Comparison of ENCODE assay signal across 25 cellular contexts in the genomic region with DNA sequence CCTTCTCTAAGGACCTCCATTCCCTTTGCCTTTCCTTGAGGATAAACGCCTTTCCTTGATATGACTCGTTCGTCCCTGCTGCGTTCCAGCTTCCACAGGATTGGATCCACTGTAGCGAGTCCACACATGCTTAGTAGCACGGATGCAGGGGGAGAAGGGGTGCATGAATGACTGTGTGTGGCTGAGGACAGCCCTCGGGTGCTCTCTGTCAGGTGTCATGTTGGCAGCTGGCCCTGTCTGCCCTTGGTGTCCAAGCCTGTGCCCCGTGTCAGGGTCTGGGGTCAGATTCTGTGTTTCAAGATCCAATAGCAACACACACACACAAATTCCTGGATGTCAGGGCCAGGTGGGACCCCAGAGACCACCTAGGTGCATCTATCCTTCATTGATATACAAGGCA. TPM values are rescaled to one million over a fixed set of nuclear protein-coding genes. Genes with fewer than 3 reads are reported as not detected.
DNase-seq lines count a peak whose midpoint lies in the region; ATAC-seq, FAIRE-seq and TF ChIP-seq lines count a peak whose summit lies in the region.
"Had no signal": no experiment of that assay in that cellular context is flagged by ENCODE, and none has a peak within 500 bp of the region (broad histone marks: within the 10 kb centered on the region; RNA-seq: fewer than 3 reads in every experiment).

No MANE protein-coding gene starts in this region.

- H4K8ac ChIP-seq in H1 (ENCODE audit: extremely low read depth, insufficient read depth, low read length) (no peak overlapping the region), mesenchymal stem cell (ENCODE audit: low read length) (no peak overlapping the region)

- H3K79me2 ChIP-seq in HepG2 (ENCODE audit: insufficient read depth, low read length), result no peaks in the 10 kb centered on the region
- H3K79me2 ChIP-seq in H1 (ENCODE audit: control insufficient read depth in 1 of 2, insufficient read depth in 2 of 2, low read length in 2 of 2), result no peaks in the 10 kb centered on the region

- H3K27me3 ChIP-seq in right lobe of liver, result no peaks in the 10 kb centered on the region
- H3K27me3 ChIP-seq in HepG2 (ENCODE audit: control insufficient read depth in 1 of 2, insufficient read depth in 2 of 2, low read length in 2 of 2), result peaks cover 13 to 48% of the 10 kb centered on the region in 2 experiments; a peak in 4 of 5 replicates
- H3K27me3 ChIP-seq in H1 (replicated peaks in 1 of 4; ENCODE audit: control insufficient read depth in 3 of 4, extremely low read depth in 1 of 4, insufficient read depth in 3 of 4, low read length in 3 of 4), result no peaks in the 10 kb centered on the region
- H3K27me3 ChIP-seq in mesenchymal stem cell (ENCODE audit: control insufficient read depth in 1 of 2, insufficient read depth in 1 of 2, low read length in 2 of 2), result peaks cover 0 to 30% of the 10 kb centered on the region in 2 experiments

- DNase-seq in right lobe of liver (peak in 2 of 3 donors; percentile 4 to 11), HepG2 (ENCODE audit: low spot score) (no peak), H1 (ENCODE audit: low read depth in 1 of 2, low spot score in 2 of 2) (no peak), mesenchymal stem cell (no peak), NCI-H2171 (lab: John Stamatoyannopoulos, UW) (no peak), GM12891 (ENCODE audit: insufficient read length, low spot score) (no peak), foreskin melanocyte (no peak)
- DNase-seq: activated CD4-positive, alpha-beta memory T cell treated with anti-CD3 and anti-CD28 coated beads, Interleukin-2, amount 10 ng/mL, durations not matched to agents 7 days and 5 days; activated effector memory CD4-positive, alpha-beta T cell treated with anti-CD3 and anti-CD28 coated beads, Interleukin-2, amount 50 U/mL, for 16 hours; C1 segment of cervical spinal cord; effector memory CD4-positive, alpha-beta T cell; NCI-H1092; NCI-H1930; SHP77; stimulated activated CD4-positive, alpha-beta T cell treated with anti-CD3 and anti-CD28 coated beads, Interleukin-4, amount 100 ng/mL, for 24 hours; stimulated activated naive B cell treated with anti-CD40 and anti-IgM and Interleukin-4, amounts not matched to agents 10 μg/mL and 1 μg/mL and 100 μg/mL, for 72 hours; T-helper 9 cell had no signal

- H3K4ac ChIP-seq in H1 (replicated peaks; ENCODE audit: insufficient read length, low read depth, low read length) (no peak overlapping the region), mesenchymal stem cell (ENCODE audit: low read depth in 1 of 2, low read length in 2 of 2) (no peak overlapping the region)

- H3K14ac ChIP-seq in H1 (ENCODE audit: insufficient read length) (no peak overlapping the region), mesenchymal stem cell (ENCODE audit: low read length in 2 of 2) (peak overlapping the region in 1 of 2 experiments; percentile 50)

- no peak overlapping the region for H2BK120ac ChIP-seq in H1 (replicated peaks; ENCODE audit: low read depth, low read length)
- no peak overlapping the region for H2BK120ac ChIP-seq in mesenchymal stem cell (ENCODE audit: low read depth, low read length)

- FAIRE-seq in HepG2 (lab: Jason Lieb, UNC) (no peak), H1 (lab: Jason Lieb, UNC) (no peak), GM12891 (lab: Jason Lieb, UNC) (no peak)
- FAIRE-seq: colon, urothelium cell line had no signal

- H2BK20ac ChIP-seq in H1 (ENCODE audit: low read length), result no peak overlapping the region

- no peak overlapping the region for H3K4me3 ChIP-seq in right lobe of liver
- H3K4me3 ChIP-seq in HepG2 (replicated peaks in 1 of 3; ENCODE audit: insufficient read depth in 1 of 3, low read depth in 2 of 3, low read length in 3 of 3), result no peak overlapping the region
- H3K4me3 ChIP-seq in H1 (ENCODE audit: extremely low read depth in 1 of 4, insufficient read depth in 2 of 4, low read depth in 3 of 4, low read length in 4 of 4), result no peak overlapping the region
- H3K4me3 ChIP-seq in mesenchymal stem cell (ENCODE audit: insufficient read depth in 1 of 2, low read depth in 1 of 2, low read length in 2 of 2), result no peak overlapping the region

- no peaks in the 10 kb centered on the region for H3K79me1 ChIP-seq in H1 (ENCODE audit: low read depth, low read length)
- H3K79me1 ChIP-seq in mesenchymal stem cell (replicated peaks; ENCODE audit: low read length, poor library complexity, severe bottlenecking), result no peaks in the 10 kb centered on the region

- no peak for TF ChIP-seq CTCF in right lobe of liver (IDR thresholded peaks at IDR 0.05)
- no peak for TF ChIP-seq CTCF in HepG2 (CRISPR knock-in tag; IDR thresholded peaks at IDR 0.05)
- TF ChIP-seq CTCF in H1 (IDR thresholded peaks at IDR 0.05; ENCODE audit: control extremely low read depth in 1 of 3, insufficient read depth in 1 of 3, low read depth in 1 of 3, low read length in 3 of 3), result no peak

- ATAC-seq in right lobe of liver (no peak), HepG2 (no peak), GM18520 (IDR thresholded peaks at IDR 0.05; ENCODE audit: unreplicated experiment) (no peak)
- ATAC-seq: naive thymus-derived CD8-positive, alpha-beta T cell; stimulated activated naive B cell treated with anti-CD40 and anti-IgM and Interleukin-4, amounts not matched to agents 10 μg/mL and 1 μg/mL and 100 μg/mL, for 72 hours; WTC11 had no signal

- no TSS peak for BruUV-seq in HepG2 (replicated peaks; lab: Mats Ljungman, UMichigan)

- H3K4me2 ChIP-seq in HepG2 (ENCODE audit: low read depth, low read length) (no peak overlapping the region), H1 (ENCODE audit: insufficient read depth in 1 of 2, low read depth in 2 of 2, low read length in 2 of 2) (no peak overlapping the region), mesenchymal stem cell (ENCODE audit: low read length, poor library complexity, severe bottlenecking) (no peak overlapping the region)

- POLR2A ChIA-PET in HepG2 (lab: Yijun Ruan, JAX) (no interaction called here), H1 (lab: Charles Lee; ENCODE audit: partially characterized antibody) (interaction anchor here (1.6 kb wide), 1 partner anchor 9 kb away, joined by 3 read pairs; no protein-coding TSS in a partner anchor)

- H2BK12ac ChIP-seq in H1 (ENCODE audit: low read depth, low read length) (0 out of 2 replicates have a peak overlapping the region, but pooled peaks have one; percentile 6), mesenchymal stem cell (ENCODE audit: low read length in 2 of 2) (no peak overlapping the region)

- H2BK15ac ChIP-seq in H1 (ENCODE audit: low read length) (no peak overlapping the region), mesenchymal stem cell (ENCODE audit: low read depth, poor library complexity, severe bottlenecking) (no peak overlapping the region)

- in situ Hi-C loops in HepG2 (cut with HindIII; ENCODE audit: extremely low pct_ligation_motif_present, low pct_unique_long_range_greater_than_20kb), result no loop called here

- H2AK5ac ChIP-seq in H1 (ENCODE audit: low read depth, low read length), result no peak overlapping the region
- H2AK5ac ChIP-seq in mesenchymal stem cell (ENCODE audit: low read length, severe bottlenecking), result no peak overlapping the region

- H4K91ac ChIP-seq in H1 (replicated peaks; ENCODE audit: insufficient read length, low read length) (no peak overlapping the region), mesenchymal stem cell (ENCODE audit: low read length) (peak overlapping the region; percentile 14)

- H4K20me1 ChIP-seq in HepG2 (ENCODE audit: insufficient read depth, low read length) (0 out of 2 replicates have a peak, but pooled peaks cover 2% of the 10 kb centered on the region), H1 (replicated peaks in 1 of 2; ENCODE audit: control insufficient read depth in 1 of 2, insufficient read depth in 2 of 2, low read length in 2 of 2) (peaks cover 0 to 1% of the 10 kb centered on the region in 2 experiments)

- TF ChIP-seq POLR2A in right lobe of liver (IDR thresholded peaks at IDR 0.05), result no peak
- no peak for TF ChIP-seq POLR2A in HepG2 (IDR thresholded peaks at IDR 0.05; ENCODE audit: insufficient read depth in 1 of 2, low read depth in 2 of 2, low read length in 2 of 2)
- no peak for TF ChIP-seq POLR2A in H1 (IDR thresholded peaks at IDR 0.05; ENCODE audit: control extremely low read depth in 1 of 2, low read depth in 2 of 2, low read length in 2 of 2)
- no peak for TF ChIP-seq POLR2A in GM12891 (IDR thresholded peaks at IDR 0.05; ENCODE audit: low read depth, low read length)

- H3K23me2 ChIP-seq in H1 (ENCODE audit: low read depth, low read length), result no peaks in the 10 kb centered on the region

- TF ChIP-seq EP300 in HepG2 (IDR thresholded peaks at IDR 0.05; ENCODE audit: low read depth in 2 of 2, low read length in 2 of 2) (no peak), HepG2 (CRISPR knock-in tag; IDR thresholded peaks at IDR 0.05; ENCODE audit: borderline replicate concordance) (no peak), H1 (IDR thresholded peaks at IDR 0.05; ENCODE audit: borderline replicate concordance in 1 of 2, low read depth in 2 of 2, low read length in 2 of 2) (no peak)

- H3K4me1 ChIP-seq in right lobe of liver (no peaks in the 10 kb centered on the region), HepG2 (ENCODE audit: insufficient read depth, low read length) (no peaks in the 10 kb centered on the region), H1 (replicated peaks in 1 of 4; ENCODE audit: control insufficient read depth in 3 of 4, insufficient read depth in 4 of 4, low read length in 3 of 4) (peaks cover 0 to 2% (median under 1%) of the 10 kb centered on the region in 4 experiments; a peak in 3 of 7 replicates), mesenchymal stem cell (ENCODE audit: control insufficient read depth, insufficient read depth, low read depth, low read length) (peaks cover 43% of the 10 kb centered on the region)

- H3K18ac ChIP-seq in H1 (ENCODE audit: extremely low read depth, low read length) (no peak overlapping the region), mesenchymal stem cell (ENCODE audit: low read depth in 1 of 2, low read length in 2 of 2) (no peak overlapping the region)

- H3K27ac ChIP-seq in right lobe of liver (no peak overlapping the region), HepG2 (ENCODE audit: extremely low read length, insufficient read depth, low read length) (no peak overlapping the region), H1 (ENCODE audit: low read depth, low read length) (no peak overlapping the region), mesenchymal stem cell (ENCODE audit: low read length, poor library complexity, severe bottlenecking) (no peak overlapping the region)
- H3K27ac ChIP-seq: HL-60 had no signal

- WGBS in right lobe of liver (ENCODE audit: insufficient coverage, low coverage, low lambda C conversion rate, missing lambda C conversion rate), result 39% methylated on average over 5 of the region's 8 CpGs
- WGBS in HepG2 (ENCODE audit: low lambda C conversion rate), result under 1% methylated on average over 7 of the region's 8 CpGs
- WGBS in H1 (ENCODE audit: extremely low coverage in 1 of 2, insufficient coverage in 1 of 2, insufficient read length in 1 of 2, insufficient replicate concordance in 2 of 2, low coverage in 1 of 2, low lambda C conversion rate in 2 of 2, missing lambda C conversion rate in 1 of 2), 2 experiments, result 85% methylated on average over 8 of the region's 8 CpGs; no CpG with 5 or more reads in 1 of the 2 experiments
- 84% methylated on average over 7 of the region's 8 CpGs for WGBS in mesenchymal stem cell

- H3K9ac ChIP-seq in HepG2 (ENCODE audit: insufficient read depth, low read depth, low read length), result no peak overlapping the region
- no peak overlapping the region for H3K9ac ChIP-seq in H1 (replicated peaks in 1 of 4; ENCODE audit: extremely low read depth in 1 of 4, low read depth in 3 of 4, low read length in 3 of 4)
- H3K9ac ChIP-seq in mesenchymal stem cell (ENCODE audit: low read length), result no peak overlapping the region

- H3K9me3 ChIP-seq in right lobe of liver (no peaks in the 10 kb centered on the region), HepG2 (ENCODE audit: low read length) (no peaks in the 10 kb centered on the region), H1 (ENCODE audit: insufficient read depth in 2 of 2, low read depth in 1 of 2, low read length in 1 of 2) (no peaks in the 10 kb centered on the region), mesenchymal stem cell (ENCODE audit: control insufficient read depth, low read length) (no peaks in the 10 kb centered on the region)

- H3K56ac ChIP-seq in H1 (replicated peaks; ENCODE audit: insufficient read length, low read depth, low read length), result no peak overlapping the region

- intact Hi-C loops in right lobe of liver (cut with DNase I), result no loop called here
- intact Hi-C loops in HepG2 (cut with micrococcal nuclease; ENCODE audit: unreplicated experiment), result no loop called here

- no peak overlapping the region for H2AFZ ChIP-seq in HepG2 (ENCODE audit: low read length)
- no peak overlapping the region for H2AFZ ChIP-seq in H1 (ENCODE audit: low read length)
- H2AFZ ChIP-seq in mesenchymal stem cell (ENCODE audit: low read depth, low read length), result no peak overlapping the region

- H3K36me3 ChIP-seq in right lobe of liver, result no peaks in the 10 kb centered on the region
- no peaks in the 10 kb centered on the region for H3K36me3 ChIP-seq in HepG2 (replicated peaks in 1 of 2; ENCODE audit: control insufficient read depth in 1 of 2, insufficient read depth in 2 of 2, low read length in 2 of 2)
- no peaks in the 10 kb centered on the region for H3K36me3 ChIP-seq in H1 (ENCODE audit: control insufficient read depth in 2 of 4, insufficient read depth in 4 of 4, low read length in 3 of 4)
- H3K36me3 ChIP-seq in mesenchymal stem cell (ENCODE audit: control insufficient read depth in 1 of 2, insufficient read depth in 2 of 2, low read depth in 1 of 2, low read length in 2 of 2), result no peaks in the 10 kb centered on the region

- CTCF ChIA-PET in HepG2 (lab: Yijun Ruan, JAX; ENCODE audit: low intra/inter-chr PET ratio, low total read pairs) (no interaction called here), H1 (lab: Charles Lee; ENCODE audit: partially characterized antibody) (interaction anchor here (1.4 to 13.2 kb wide), 9 partner anchors 12 to 163 kb away, joined by 3 to 146 read pairs (median 15); partner anchors contain the start of gene KRT86)

- H3K23ac ChIP-seq in H1 (ENCODE audit: insufficient read length) (no peak overlapping the region), mesenchymal stem cell (ENCODE audit: low read length in 2 of 2) (no peak overlapping the region)

- TF ChIP-seq RAD21 in HepG2 (CRISPR knock-in tag; IDR thresholded peaks at IDR 0.05), result no peak
- TF ChIP-seq RAD21 in H1 (IDR thresholded peaks at IDR 0.05 in 1 of 2, conservative IDR thresholded peaks at IDR 0.05 in 1 of 2; ENCODE audit: low read depth in 2 of 2, low read length in 2 of 2), result no peak

- H2BK5ac ChIP-seq in H1 (ENCODE audit: low read depth, low read length), result no peak overlapping the region
- H2BK5ac ChIP-seq in mesenchymal stem cell (ENCODE audit: low read depth, low read length, poor library complexity, severe bottlenecking), result no peak overlapping the region

- no peak overlapping the region for H4K5ac ChIP-seq in H1 (ENCODE audit: insufficient read length, low read depth, low read length)

RNA-seq across cellular contexts. Expression of gene KRT80, which starts 17.5 kb away (rescaled TPM):
- under 1 TPM; 0.09 to 0.51 (median 0.15) TPM for total RNA-seq in right lobe of liver
- 0.27 and 0.58 TPM in 2 replicates for total RNA-seq in HepG2 (2016; rRNA removed; fragmentation: Illumina TruSeq; extraction: Trizol)
- 0.10 TPM in 1 of 2 replicates, not detected in the other for total RNA-seq in HepG2 (2016; cell fraction: cytosol; rRNA removed; fragmentation: Illumina TruSeq; extraction: Trizol; ENCODE audit: low read depth)
- total RNA-seq in HepG2 (2016; cell fraction: insoluble cytoplasmic fraction; rRNA removed; fragmentation: Illumina TruSeq; extraction: Trizol), result 0.37 and 0.39 TPM in 2 replicates
- 0.34 and 0.38 TPM in 2 replicates for total RNA-seq in HepG2 (2016; cell fraction: membrane; rRNA removed; fragmentation: Illumina TruSeq; extraction: Trizol)
- total RNA-seq in HepG2 (2016; cell fraction: nucleus; rRNA removed; fragmentation: Illumina TruSeq; extraction: Trizol), result 0.41 and 0.53 TPM in 2 replicates
- polyA plus RNA-seq in HepG2 (2011; rRNA removed), result 0.53 and 0.76 TPM in 2 replicates
- 0.43 and 0.69 TPM in 2 replicates for polyA plus RNA-seq in HepG2 (2011; cell fraction: cytosol; rRNA removed)
- polyA plus RNA-seq in HepG2 (2011; cell fraction: nucleus; rRNA removed), result 0.71 and 0.74 TPM in 2 replicates
- 0.08 and 0.25 TPM in 2 replicates for polyA plus RNA-seq in HepG2 (2012)
- polyA plus RNA-seq in HepG2 (2016; cell fraction: cytosol; fragmentation: Illumina TruSeq; extraction: Trizol; ENCODE audit: low read depth), result 0.09 and 0.11 TPM in 2 replicates
- 0.62 and 0.85 TPM in 2 replicates for polyA plus RNA-seq in HepG2 (2016; cell fraction: insoluble cytoplasmic fraction; fragmentation: Illumina TruSeq; extraction: Trizol; ENCODE audit: low read depth)
- 0.37 and 0.48 TPM in 2 replicates for polyA plus RNA-seq in HepG2 (2016; cell fraction: membrane; fragmentation: Illumina TruSeq; extraction: Trizol; ENCODE audit: low read depth)
- 0.92 and 1.2 TPM in 2 replicates for polyA plus RNA-seq in HepG2 (2016; cell fraction: nucleus; fragmentation: Illumina TruSeq; extraction: Trizol; ENCODE audit: insufficient read depth, low read depth)
- polyA minus RNA-seq in HepG2 (2011; rRNA and poly(A)+ RNA removed; ENCODE audit: low replicate concordance), result 1.4 and 134 TPM in 2 replicates
- polyA minus RNA-seq in HepG2 (2011; cell fraction: cytosol; rRNA and poly(A)+ RNA removed), result 0.70 and 1.1 TPM in 2 replicates
- 0.26 and 0.62 TPM in 2 replicates for polyA minus RNA-seq in HepG2 (2011; cell fraction: nucleus; rRNA and poly(A)+ RNA removed)
- 0.08 TPM in 1 of 2 replicates, not detected in the other for total RNA-seq in H1 (2021; fragmentation: NEBNext Ultra II Directional; extraction: Animal tissue kit (Norgen Biotek cat#: 25700))
- 0.05 and 0.06 TPM in 2 replicates for polyA plus RNA-seq in H1 (2011; rRNA removed)
- polyA plus RNA-seq in H1 (2011; cell fraction: cytosol; rRNA removed), result 0.05 TPM
- 0.06 TPM for polyA plus RNA-seq in H1 (2011; cell fraction: nucleus; rRNA removed)
- polyA plus RNA-seq in H1 (2012, experiment 1 of 2), result 0.05 to 0.06 TPM in 2 of 4 replicates, not detected in the others
- 0.07 TPM for polyA plus RNA-seq in H1 (2012, experiment 2 of 2)
- polyA plus RNA-seq in H1 (2013, experiment 1 of 2), result 0.04 TPM
- 0.09 TPM for polyA plus RNA-seq in H1 (2013, experiment 2 of 2)
- polyA minus RNA-seq in H1 (2011; rRNA and poly(A)+ RNA removed), result 0.03 and 0.10 TPM in 2 replicates
- 0.37 TPM for polyA minus RNA-seq in H1 (2011; cell fraction: cytosol; rRNA and poly(A)+ RNA removed)
- polyA minus RNA-seq in H1 (2011; cell fraction: nucleus; rRNA and poly(A)+ RNA removed), result 0.20 TPM
- polyA plus RNA-seq in mesenchymal stem cell (2013, experiment 1 of 2), result 0.72 TPM
- 0.84 TPM for polyA plus RNA-seq in mesenchymal stem cell (2013, experiment 2 of 2)
- polyA plus RNA-seq in GM12891 (2012; ENCODE audit: low read depth, missing spikeins), result not detected
- total RNA-seq: activated CD4-positive, alpha-beta memory T cell treated with anti-CD3 and anti-CD28 coated beads, Interleukin-2, amount 10 ng/mL, durations not matched to agents 7 days and 5 days; naive thymus-derived CD8-positive, alpha-beta T cell; OCI-LY7 had no signal
- polyA plus RNA-seq: naive thymus-derived CD8-positive, alpha-beta T cell had no signal

RNA-seq across cellular contexts. Expression of gene KRT7, which starts 23.7 kb away (rescaled TPM):
- total RNA-seq in right lobe of liver (10 to 100 TPM in 3 of 6 experiments, 1 to 10 TPM in 3; 3.4 to 19.2 (median 10.7) TPM), HepG2 (2016; rRNA removed; fragmentation: Illumina TruSeq; extraction: Trizol) (not detected in 2 replicates)
- not detected in 2 replicates for total RNA-seq in HepG2 (2016; cell fraction: cytosol; rRNA removed; fragmentation: Illumina TruSeq; extraction: Trizol; ENCODE audit: low read depth)
- not detected in 2 replicates for total RNA-seq in HepG2 (2016; cell fraction: insoluble cytoplasmic fraction; rRNA removed; fragmentation: Illumina TruSeq; extraction: Trizol)
- 0.31 TPM in 1 of 2 replicates, not detected in the other for total RNA-seq in HepG2 (2016; cell fraction: membrane; rRNA removed; fragmentation: Illumina TruSeq; extraction: Trizol)
- not detected in 2 replicates for total RNA-seq in HepG2 (2016; cell fraction: nucleus; rRNA removed; fragmentation: Illumina TruSeq; extraction: Trizol)
- polyA plus RNA-seq in HepG2 (2011; rRNA removed) (0.83 TPM in 1 of 2 replicates, not detected in the other), H1 (2011; rRNA removed) (19.0 and 25.6 TPM in 2 replicates)
- 0.47 and 1.2 TPM in 2 replicates for polyA plus RNA-seq in HepG2 (2011; cell fraction: cytosol; rRNA removed)
- polyA plus RNA-seq in HepG2 (2011; cell fraction: nucleus; rRNA removed), result not detected in 2 replicates
- not detected in 2 replicates for polyA plus RNA-seq in HepG2 (2012)
- 0.34 TPM in 1 of 2 replicates, not detected in the other for polyA plus RNA-seq in HepG2 (2016; cell fraction: cytosol; fragmentation: Illumina TruSeq; extraction: Trizol; ENCODE audit: low read depth)
- not detected in 2 replicates for polyA plus RNA-seq in HepG2 (2016; cell fraction: insoluble cytoplasmic fraction; fragmentation: Illumina TruSeq; extraction: Trizol; ENCODE audit: low read depth)
- polyA plus RNA-seq in HepG2 (2016; cell fraction: membrane; fragmentation: Illumina TruSeq; extraction: Trizol; ENCODE audit: low read depth), result not detected in 2 replicates
- not detected in 2 replicates for polyA plus RNA-seq in HepG2 (2016; cell fraction: nucleus; fragmentation: Illumina TruSeq; extraction: Trizol; ENCODE audit: insufficient read depth, low read depth)
- 646 TPM in 1 of 2 replicates, not detected in the other for polyA minus RNA-seq in HepG2 (2011; rRNA and poly(A)+ RNA removed; ENCODE audit: low replicate concordance)
- 4.2 and 7.9 TPM in 2 replicates for polyA minus RNA-seq in HepG2 (2011; cell fraction: cytosol; rRNA and poly(A)+ RNA removed)
- polyA minus RNA-seq in HepG2 (2011; cell fraction: nucleus; rRNA and poly(A)+ RNA removed), result 1.5 and 2.7 TPM in 2 replicates
- total RNA-seq in H1 (2021; fragmentation: NEBNext Ultra II Directional; extraction: Animal tissue kit (Norgen Biotek cat#: 25700)), result 13.2 and 16.5 TPM in 2 replicates
- polyA plus RNA-seq in H1 (2011; cell fraction: cytosol; rRNA removed), result 20.8 TPM
- 32.4 TPM for polyA plus RNA-seq in H1 (2011; cell fraction: nucleus; rRNA removed)
- 10.8 to 28.4 TPM (median 20.2 TPM) in 4 replicates for polyA plus RNA-seq in H1 (2012, experiment 1 of 2)
- polyA plus RNA-seq in H1 (2012, experiment 2 of 2), result 20.5 TPM
- polyA plus RNA-seq in H1 (2013, experiment 1 of 2), result 4.4 TPM
- 4.8 TPM for polyA plus RNA-seq in H1 (2013, experiment 2 of 2)
- polyA minus RNA-seq in H1 (2011; rRNA and poly(A)+ RNA removed), result 16.8 and 19.4 TPM in 2 replicates
- polyA minus RNA-seq in H1 (2011; cell fraction: cytosol; rRNA and poly(A)+ RNA removed), result 13.4 TPM
- 20.8 TPM for polyA minus RNA-seq in H1 (2011; cell fraction: nucleus; rRNA and poly(A)+ RNA removed)
- 5.1 TPM for polyA plus RNA-seq in mesenchymal stem cell (2013, experiment 1 of 2)
- 5.7 TPM for polyA plus RNA-seq in mesenchymal stem cell (2013, experiment 2 of 2)
- 20.2 TPM for polyA plus RNA-seq in GM12891 (2012; ENCODE audit: low read depth, missing spikeins)
- total RNA-seq: naive thymus-derived CD8-positive, alpha-beta T cell; OCI-LY7; temporal lobe had no signal
- polyA plus RNA-seq: naive thymus-derived CD8-positive, alpha-beta T cell had no signal

Comparison
In these comparisons a context has a peak if more than half of its experiments do, and no peak if none do; other contexts are left out.
1. DNase-seq: peak in right lobe of liver (2 of 3); none in HepG2 (single experiment), H1 (0 of 2), mesenchymal stem cell (single experiment), NCI-H2171 (single experiment), GM12891 (single experiment) and foreskin melanocyte (single experiment).